9 cellular contexts compared by ENCODE assay signal in the genomic region with DNA sequence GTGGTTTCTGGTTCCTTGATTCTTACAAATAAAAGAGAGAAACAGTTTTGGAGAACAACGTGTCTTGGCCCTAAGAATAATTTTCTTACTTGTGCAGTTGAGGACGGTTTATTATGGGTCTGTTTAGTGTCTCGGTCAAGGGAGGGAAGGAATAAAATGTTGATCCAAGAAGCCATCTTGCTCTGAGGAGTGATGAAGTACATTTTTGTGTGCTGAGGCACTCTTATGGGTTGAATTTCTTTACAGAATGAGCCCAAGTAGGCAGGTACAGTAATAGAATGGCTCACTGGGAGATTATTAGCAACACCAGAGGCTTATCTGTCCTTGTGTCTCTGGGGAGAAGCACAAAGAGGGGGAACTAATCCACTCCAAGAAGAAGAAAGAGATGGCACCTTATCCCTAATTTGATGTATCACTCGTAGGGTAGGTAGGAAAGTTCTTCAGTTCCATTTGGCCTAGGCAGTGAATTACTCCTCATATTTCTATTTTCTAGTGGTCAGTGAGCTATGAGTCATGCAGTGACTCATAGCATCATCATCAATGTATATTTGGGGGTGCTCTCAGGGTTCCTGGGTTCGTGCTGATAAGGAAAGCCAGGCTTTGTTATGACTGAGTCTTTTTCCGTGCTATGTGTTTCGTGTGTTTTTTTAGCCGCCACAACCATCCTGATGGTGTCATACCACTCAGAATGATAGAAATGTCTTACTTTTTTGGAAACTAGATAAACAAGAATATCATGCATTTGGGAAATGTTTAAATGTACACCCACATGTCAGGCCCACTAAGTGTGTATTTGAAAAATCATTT.
DNase-seq lines count a peak whose midpoint lies in the region; ATAC-seq and TF ChIP-seq lines count a peak whose summit lies in the region.
"Had no signal": no experiment of that assay in that cellular context is flagged by ENCODE, and none has a peak within 500 bp of the region (broad histone marks: within the 10 kb centered on the region; RNA-seq: fewer than 3 reads in every experiment).

No MANE protein-coding gene starts in this region.

- H3K4me3 Mint-ChIP-seq in HFFc6: peak overlapping the region; percentile 66
- no peak overlapping the region for H3K4me3 Mint-ChIP-seq in CD8-positive, alpha-beta memory T cell

- H3K27ac Mint-ChIP-seq in HFFc6: peak overlapping the region; percentile 84
- H3K27ac Mint-ChIP-seq in CD8-positive, alpha-beta memory T cell: no peak overlapping the region

- H3K9me3 ChIP-seq in RWPE2 (ENCODE audit: severe bottlenecking) (no peaks in the 10 kb centered on the region), vagina (peaks cover 7% of the 10 kb centered on the region)
- H3K9me3 ChIP-seq in CD8-positive, alpha-beta memory T cell (ENCODE audit: low read length): no peaks in the 10 kb centered on the region

- H3K4me1 Mint-ChIP-seq in HFFc6 (ENCODE audit: low read depth): peaks cover 49% of the 10 kb centered on the region
- no peaks in the 10 kb centered on the region for H3K4me1 Mint-ChIP-seq in CD8-positive, alpha-beta memory T cell

- H3K4me1 ChIP-seq in RWPE2 (ENCODE audit: insufficient read depth, poor library complexity, severe bottlenecking) (peaks cover 14% of the 10 kb centered on the region), vagina (no peaks in the 10 kb centered on the region)
- H3K4me1 ChIP-seq in CD8-positive, alpha-beta memory T cell (ENCODE audit: insufficient read depth, low read length): no peaks in the 10 kb centered on the region

- no peaks in the 10 kb centered on the region for H3K36me3 ChIP-seq in RWPE2 (ENCODE audit: low read depth)
- H3K36me3 ChIP-seq in vagina: no peaks in the 10 kb centered on the region
- no peaks in the 10 kb centered on the region for H3K36me3 ChIP-seq in CD8-positive, alpha-beta memory T cell (ENCODE audit: insufficient read depth, low read length)

- H3K4me3 ChIP-seq in RWPE2 (ENCODE audit: severe bottlenecking) (no peak overlapping the region), vagina (no peak overlapping the region)
- no peak overlapping the region for H3K4me3 ChIP-seq in CD8-positive, alpha-beta memory T cell (ENCODE audit: low read length)

- no peak for TF ChIP-seq POLR2A in vagina (IDR thresholded peaks at IDR 0.05)

- POLR2A ChIA-PET in CD8-positive, alpha-beta memory T cell (lab: Charles Lee): no interaction called here

- H3K27ac ChIP-seq in RWPE2 (ENCODE audit: poor library complexity, severe bottlenecking) (peak overlapping the region; percentile 48), vagina (no peak overlapping the region)
- H3K27ac ChIP-seq in CD8-positive, alpha-beta memory T cell (ENCODE audit: low read depth, low read length): no peak overlapping the region

- TF ChIP-seq CTCF in AG09319 (IDR thresholded peaks at IDR 0.05; ENCODE audit: low read depth, low read length) (no peak), HFFc6 (IDR thresholded peaks at IDR 0.05) (no peak), RWPE2 (IDR thresholded peaks at IDR 0.05; ENCODE audit: poor library complexity, severe bottlenecking) (no peak), vagina (IDR thresholded peaks at IDR 0.05) (no peak)

- intact Hi-C loops in vagina (cut with DNase I): no loop called here

- no peaks in the 10 kb centered on the region for H3K27me3 Mint-ChIP-seq in HFFc6 (ENCODE audit: insufficient read depth)
- H3K27me3 Mint-ChIP-seq in CD8-positive, alpha-beta memory T cell: peaks cover 9 to 11% of the 10 kb centered on the region in 2 donors

- H3K27me3 ChIP-seq in RWPE2 (ENCODE audit: insufficient read depth, poor library complexity, severe bottlenecking) (no peaks in the 10 kb centered on the region), vagina (no peaks in the 10 kb centered on the region)
- no peaks in the 10 kb centered on the region for H3K27me3 ChIP-seq in CD8-positive, alpha-beta memory T cell (ENCODE audit: insufficient read depth, low read length, poor library complexity, severe bottlenecking)

- peak; percentile 47 for DNase-seq in AG09319 (ENCODE audit: extremely low read depth, low read depth)
- peak; percentile 89 for DNase-seq in HFFc6
- DNase-seq in RWPE2 (ENCODE audit: low spot score): no peak
- DNase-seq in hepatic stellate cell (ENCODE audit: low spot score): peak; percentile 62
- DNase-seq in vagina (ENCODE audit: extremely low spot score in 2 of 2): no peak
- no peak for DNase-seq in CD8-positive, alpha-beta memory T cell
- no peak for DNase-seq in Kasumi-1 (lab: John Stamatoyannopoulos, UW)
- no peak for DNase-seq in DMS79 treated with DMSO at 0.1 percent for 48 hours (lab: John Stamatoyannopoulos, UW)
- DNase-seq: NCI-H187 had no signal

- H3K36me3 Mint-ChIP-seq in HFFc6 (ENCODE audit: low read depth): peaks cover 26% of the 10 kb centered on the region
- H3K36me3 Mint-ChIP-seq in CD8-positive, alpha-beta memory T cell: peaks cover 0 to 7% (median 2%) of the 10 kb centered on the region in 3 donors

- CTCF ChIA-PET in CD8-positive, alpha-beta memory T cell (lab: Charles Lee): no interaction called here

- H3K9me3 Mint-ChIP-seq in HFFc6: peaks cover 20% of the 10 kb centered on the region
- peaks cover 12 to 25% (median 22%) of the 10 kb centered on the region in 5 donors for H3K9me3 Mint-ChIP-seq in CD8-positive, alpha-beta memory T cell

- peak; percentile 92 for ATAC-seq in RWPE2 (ENCODE audit: low read depth)

Comparison
In these comparisons a context has a peak if more than half of its experiments do, and no peak if none do; other contexts are left out.
1. DNase-seq: peak in AG09319 (single experiment), HFFc6 (single experiment) and hepatic stellate cell (single experiment); none in RWPE2 (single experiment), vagina (0 of 2), CD8-positive, alpha-beta memory T cell (0 of 5), Kasumi-1 (0 of 2) and DMS79 treated with DMSO at 0.1 percent for 48 hours (single experiment).